16 cellular contexts compared by ENCODE assay signal in genomic region chr5:115571441-115571878, GRCh38. TPM values are rescaled to one million over a fixed set of nuclear protein-coding genes. Genes with fewer than 3 reads are reported as not detected.
DNase-seq lines count a peak whose midpoint lies in the region; ATAC-seq and TF ChIP-seq lines count a peak whose summit lies in the region.
"Had no signal": no experiment of that assay in that cellular context is flagged by ENCODE, and none has a peak within 500 bp of the region (broad histone marks: within the 10 kb centered on the region; RNA-seq: fewer than 3 reads in every experiment).

No MANE protein-coding gene starts in this region.

- H3K36me3 Mint-ChIP-seq in natural killer cell treated with Interleukin-12 subunit alpha and Interleukin-12 subunit beta and Interleukin-15 and Interleukin-18, amount 100 ng/mL, for 72 hours: peaks cover under 1% of the 10 kb centered on the region
- H3K36me3 Mint-ChIP-seq in HFFc6 (ENCODE audit: low read depth): peaks cover 19% of the 10 kb centered on the region
- H3K36me3 Mint-ChIP-seq: activated CD4-positive, alpha-beta memory T cell treated with anti-CD3 and anti-CD28 coated beads for 36 hours had no signal

- no peak overlapping the region for H3K4me3 ChIP-seq in H7 (ENCODE audit: insufficient read depth, low read depth, low read length)
- H3K4me3 ChIP-seq in osteoblast (ENCODE audit: insufficient read depth, low read length): no peak overlapping the region
- H3K4me3 ChIP-seq: gastrocnemius medialis, ovary had no signal

- no peak for ATAC-seq in natural killer cell treated with Interleukin-12 subunit alpha and Interleukin-12 subunit beta and Interleukin-15 and Interleukin-18, amount 100 ng/mL, for 72 hours
- ATAC-seq in GM21423 (IDR thresholded peaks at IDR 0.05; ENCODE audit: unreplicated experiment): no peak
- ATAC-seq: left lobe of liver; stimulated activated naive B cell treated with anti-CD40 and anti-IgM and Interleukin-4, amounts not matched to agents 10 μg/mL and 1 μg/mL and 100 μg/mL, for 72 hours had no signal

- H3K36me3 ChIP-seq in H7 (replicated peaks; ENCODE audit: control insufficient read depth, insufficient read depth, low read length): no peaks in the 10 kb centered on the region
- H3K36me3 ChIP-seq in osteoblast (ENCODE audit: insufficient read depth, low read length): no peaks in the 10 kb centered on the region
- H3K36me3 ChIP-seq: gastrocnemius medialis, ovary had no signal

- H3K79me2 ChIP-seq in osteoblast (ENCODE audit: insufficient read depth, low read length): no peaks in the 10 kb centered on the region

- H3K4me1 ChIP-seq in osteoblast (ENCODE audit: insufficient read depth, low read length): peaks cover 22% of the 10 kb centered on the region

- no peak overlapping the region for H2AFZ ChIP-seq in osteoblast (ENCODE audit: low read length)

- H3K27me3 Mint-ChIP-seq in natural killer cell treated with Interleukin-12 subunit alpha and Interleukin-12 subunit beta and Interleukin-15 and Interleukin-18, amount 100 ng/mL, for 72 hours: peaks cover 4 to 8% of the 10 kb centered on the region in 2 donors
- H3K27me3 Mint-ChIP-seq in HFFc6 (ENCODE audit: insufficient read depth): no peaks in the 10 kb centered on the region
- H3K27me3 Mint-ChIP-seq: dendritic cell treated with granulocyte-macrophage colony-stimulating factor and Interleukin-4, amounts not matched to agents 40 ng/mL and 50 ng/mL, for 4 days; stimulated activated naive B cell treated with anti-CD40 and anti-IgM and Interleukin-4, amounts not matched to agents 10 μg/mL and 1 μg/mL and 100 μg/mL, for 72 hours had no signal

- H3K9me3 Mint-ChIP-seq in natural killer cell treated with Interleukin-12 subunit alpha and Interleukin-12 subunit beta and Interleukin-15 and Interleukin-18, amount 100 ng/mL, for 72 hours: no peaks in the 10 kb centered on the region
- no peaks in the 10 kb centered on the region; the same call in 1 of the 2 replicates for H3K9me3 Mint-ChIP-seq in HFFc6
- H3K9me3 Mint-ChIP-seq: activated CD4-positive, alpha-beta memory T cell treated with anti-CD3 and anti-CD28 coated beads for 36 hours; dendritic cell treated with granulocyte-macrophage colony-stimulating factor and Interleukin-4, amounts not matched to agents 40 ng/mL and 50 ng/mL, for 4 days; stimulated activated naive B cell treated with anti-CD40 and anti-IgM and Interleukin-4, amounts not matched to agents 10 μg/mL and 1 μg/mL and 100 μg/mL, for 72 hours had no signal

- H3K9me3 ChIP-seq in osteoblast (ENCODE audit: low read depth, low read length): no peaks in the 10 kb centered on the region
- H3K9me3 ChIP-seq: gastrocnemius medialis, ovary had no signal

- H3K27me3 ChIP-seq in H7 (ENCODE audit: control insufficient read depth, insufficient read depth, low read length) (no peaks in the 10 kb centered on the region), osteoblast (ENCODE audit: insufficient read depth, low read length) (no peaks in the 10 kb centered on the region)
- H3K27me3 ChIP-seq: gastrocnemius medialis, ovary had no signal

- no peak overlapping the region for H3K4me2 ChIP-seq in osteoblast (ENCODE audit: insufficient read depth, low read length)

- H3K27ac ChIP-seq in osteoblast (ENCODE audit: low read depth, low read length): no peak overlapping the region
- H3K27ac ChIP-seq: gastrocnemius medialis, ovary had no signal

- no peak overlapping the region for H3K4me3 Mint-ChIP-seq in natural killer cell treated with Interleukin-12 subunit alpha and Interleukin-12 subunit beta and Interleukin-15 and Interleukin-18, amount 100 ng/mL, for 72 hours
- H3K4me3 Mint-ChIP-seq in HFFc6: no peak overlapping the region
- H3K4me3 Mint-ChIP-seq: activated CD4-positive, alpha-beta memory T cell treated with anti-CD3 and anti-CD28 coated beads for 36 hours; dendritic cell treated with granulocyte-macrophage colony-stimulating factor and Interleukin-4, amounts not matched to agents 40 ng/mL and 50 ng/mL, for 4 days; stimulated activated naive B cell treated with anti-CD40 and anti-IgM and Interleukin-4, amounts not matched to agents 10 μg/mL and 1 μg/mL and 100 μg/mL, for 72 hours had no signal

- peaks cover 9 to 11% of the 10 kb centered on the region in 2 donors for H3K4me1 Mint-ChIP-seq in natural killer cell treated with Interleukin-12 subunit alpha and Interleukin-12 subunit beta and Interleukin-15 and Interleukin-18, amount 100 ng/mL, for 72 hours (ENCODE audit: low read depth in 2 of 2)
- H3K4me1 Mint-ChIP-seq in HFFc6 (ENCODE audit: low read depth): peaks cover 41% of the 10 kb centered on the region

- no peak overlapping the region for H3K27ac Mint-ChIP-seq in natural killer cell treated with Interleukin-12 subunit alpha and Interleukin-12 subunit beta and Interleukin-15 and Interleukin-18, amount 100 ng/mL, for 72 hours
- H3K27ac Mint-ChIP-seq in HFFc6: no peak overlapping the region
- H3K27ac Mint-ChIP-seq: activated CD4-positive, alpha-beta memory T cell treated with anti-CD3 and anti-CD28 coated beads for 36 hours; dendritic cell treated with granulocyte-macrophage colony-stimulating factor and Interleukin-4, amounts not matched to agents 40 ng/mL and 50 ng/mL, for 4 days; stimulated activated naive B cell treated with anti-CD40 and anti-IgM and Interleukin-4, amounts not matched to agents 10 μg/mL and 1 μg/mL and 100 μg/mL, for 72 hours had no signal

- DNase-seq in H7 (peak; percentile 14), astrocyte of the hippocampus (ENCODE audit: low read depth, low spot score) (peak; percentile 83), globus pallidus (ENCODE audit: low spot score) (peak; percentile 99), osteoblast (ENCODE audit: insufficient read length, low spot score, missing footprints) (peak; percentile 64), HFFc6 (no peak), NCI-H2107 (lab: John Stamatoyannopoulos, UW) (no peak)
- no peak for DNase-seq in natural killer cell treated with Interleukin-12 subunit alpha and Interleukin-12 subunit beta and Interleukin-15 and Interleukin-18, amount 100 ng/mL, for 72 hours (ENCODE audit: low spot score)
- DNase-seq: activated CD4-positive, alpha-beta memory T cell treated with anti-CD3 and anti-CD28 coated beads for 36 hours; activated naive CD4-positive, alpha-beta T cell; gastrocnemius medialis; NCI-H1694 treated with DMSO at 0.1 percent for 48 hours; ovary; stimulated activated naive B cell treated with anti-CD40 and anti-IgM and Interleukin-4, amounts not matched to agents 10 μg/mL and 1 μg/mL and 100 μg/mL, for 72 hours had no signal

- H4K20me1 ChIP-seq in osteoblast (ENCODE audit: insufficient read depth, low read length): no peaks in the 10 kb centered on the region

- TF ChIP-seq CTCF in osteoblast (IDR thresholded peaks at IDR 0.05; ENCODE audit: extremely low read depth, low read depth, low read length): no peak
- TF ChIP-seq CTCF in HFFc6 (IDR thresholded peaks at IDR 0.05): no peak

RNA-seq across cellular contexts. Expression of gene FEM1C, which starts 26.9 kb away (rescaled TPM):
- 8.7 and 11.0 TPM in 2 replicates for total RNA-seq in H7 (2014; rRNA removed; shearing (Covaris generic))
- 17.1 and 17.4 TPM in 2 replicates for total RNA-seq in osteoblast
- total RNA-seq in natural killer cell treated with Interleukin-12 subunit alpha and Interleukin-12 subunit beta and Interleukin-15 and Interleukin-18, amount 100 ng/mL, for 72 hours: 10 to 100 TPM; 17.1 to 30.8 TPM
- 10 to 100 TPM; 12.1 to 15.9 (median 14.9) TPM for total RNA-seq in HFFc6 (2021; fragmentation: NEBNext Ultra II Directional; extraction: Animal tissue kit (Norgen Biotek cat#: 25700))

RNA-seq across cellular contexts. Expression of gene TICAM2, which starts 30.8 kb away (rescaled TPM):
- total RNA-seq in H7 (2014; rRNA removed; shearing (Covaris generic)): not detected in 2 replicates
- total RNA-seq in osteoblast: 6.9 and 9.1 TPM in 2 replicates
- 10 to 100 TPM in 1 of 2 donors, 1 to 10 TPM in 1; 6.1 to 11.1 TPM for total RNA-seq in natural killer cell treated with Interleukin-12 subunit alpha and Interleukin-12 subunit beta and Interleukin-15 and Interleukin-18, amount 100 ng/mL, for 72 hours
- 10 to 100 TPM in 4 of 6 experiments, 1 to 10 TPM in 2; 8.3 to 15.9 (median 13.1) TPM for total RNA-seq in HFFc6 (2021; fragmentation: NEBNext Ultra II Directional; extraction: Animal tissue kit (Norgen Biotek cat#: 25700))

RNA-seq across cellular contexts. Expression of gene TMED7, which starts 54.4 kb away (rescaled TPM):
- 53.0 and 58.9 TPM in 2 replicates for total RNA-seq in H7 (2014; rRNA removed; shearing (Covaris generic))
- total RNA-seq in osteoblast: 137 and 151 TPM in 2 replicates
- 10 to 100 TPM; 61.6 to 76.1 TPM for total RNA-seq in natural killer cell treated with Interleukin-12 subunit alpha and Interleukin-12 subunit beta and Interleukin-15 and Interleukin-18, amount 100 ng/mL, for 72 hours
- total RNA-seq in HFFc6 (2021; fragmentation: NEBNext Ultra II Directional; extraction: Animal tissue kit (Norgen Biotek cat#: 25700)): 100 to 1,000 TPM; 162 to 194 (median 175) TPM

Comparison
In these comparisons a context has a peak if more than half of its experiments do, and no peak if none do; other contexts are left out.
1. DNase-seq: peak in H7 (single experiment), astrocyte of the hippocampus (single experiment), globus pallidus (single experiment) and osteoblast (single experiment); none in natural killer cell treated with Interleukin-12 subunit alpha and Interleukin-12 subunit beta and Interleukin-15 and Interleukin-18, amount 100 ng/mL, for 72 hours (single experiment), HFFc6 (single experiment) and NCI-H2107 (single experiment).